In genomic region chr1:204791453-204792366, GRCh38 we compare ENCODE assay signal across 1 cellular context.
TF ChIP-seq lines count a peak whose summit lies in the region.

No MANE protein-coding gene starts in this region.

TF ChIP-seq in K562, 482 proteins besides CTCF, POLR2A, EP300 and RAD21 (continued from another document):
- TF ChIP-seq MLLT1 (IDR thresholded peaks at IDR 0.05) (0 out of 4 replicates have a peak, but pooled peaks of 1 of the 2 experiments have one; percentile 22), RCOR1 (IDR thresholded peaks at IDR 0.05; ENCODE audit: borderline replicate concordance in 1 of 2, low read depth in 2 of 2, low read length in 2 of 2) (0 out of 4 replicates have a peak, but pooled peaks of 1 of the 2 experiments have one; percentile 23), ZNF512 (tag; IDR thresholded peaks at IDR 0.05) (peak; percentile 69), ZNF354B (CRISPR knock-in tag; IDR thresholded peaks at IDR 0.05) (0 out of 2 replicates have a peak, but pooled peaks have one; percentile 27), RBM25 (IDR thresholded peaks at IDR 0.05; ENCODE audit: low read depth, low read length, severe bottlenecking) (peak; percentile 89), MLX (CRISPR knock-in tag; conservative IDR thresholded peaks at IDR 0.05) (no peak), ZNF143 (CRISPR knock-in tag; IDR thresholded peaks at IDR 0.05) (0 out of 2 replicates have a peak, but pooled peaks have one; percentile 27), SREBF1 (IDR thresholded peaks at IDR 0.05; ENCODE audit: borderline replicate concordance, low read depth, low read length) (no peak), BCOR (IDR thresholded peaks at IDR 0.05) (peak; percentile 91), NFIC (IDR thresholded peaks at IDR 0.05) (peak; percentile 44), NBN (IDR thresholded peaks at IDR 0.05; ENCODE audit: low read depth) (0 out of 2 replicates have a peak, but pooled peaks have one; percentile 42), HDAC1 (IDR thresholded peaks at IDR 0.05) (0 out of 4 replicates have a peak, but pooled peaks of 1 of the 2 experiments have one; percentile 33), MECOM (CRISPR knock-in tag; IDR thresholded peaks at IDR 0.05) (no peak), ARHGAP35 (IDR thresholded peaks at IDR 0.05; ENCODE audit: partially characterized antibody) (peak; percentile 55), SMC3 (conservative IDR thresholded peaks at IDR 0.05; ENCODE audit: insufficient read depth, low read depth, low read length) (peak; percentile 61)
TF ChIP-seq in K562: peak in this region for 24.
